ENCODE assay signal across 10 cellular contexts in the genomic region with DNA sequence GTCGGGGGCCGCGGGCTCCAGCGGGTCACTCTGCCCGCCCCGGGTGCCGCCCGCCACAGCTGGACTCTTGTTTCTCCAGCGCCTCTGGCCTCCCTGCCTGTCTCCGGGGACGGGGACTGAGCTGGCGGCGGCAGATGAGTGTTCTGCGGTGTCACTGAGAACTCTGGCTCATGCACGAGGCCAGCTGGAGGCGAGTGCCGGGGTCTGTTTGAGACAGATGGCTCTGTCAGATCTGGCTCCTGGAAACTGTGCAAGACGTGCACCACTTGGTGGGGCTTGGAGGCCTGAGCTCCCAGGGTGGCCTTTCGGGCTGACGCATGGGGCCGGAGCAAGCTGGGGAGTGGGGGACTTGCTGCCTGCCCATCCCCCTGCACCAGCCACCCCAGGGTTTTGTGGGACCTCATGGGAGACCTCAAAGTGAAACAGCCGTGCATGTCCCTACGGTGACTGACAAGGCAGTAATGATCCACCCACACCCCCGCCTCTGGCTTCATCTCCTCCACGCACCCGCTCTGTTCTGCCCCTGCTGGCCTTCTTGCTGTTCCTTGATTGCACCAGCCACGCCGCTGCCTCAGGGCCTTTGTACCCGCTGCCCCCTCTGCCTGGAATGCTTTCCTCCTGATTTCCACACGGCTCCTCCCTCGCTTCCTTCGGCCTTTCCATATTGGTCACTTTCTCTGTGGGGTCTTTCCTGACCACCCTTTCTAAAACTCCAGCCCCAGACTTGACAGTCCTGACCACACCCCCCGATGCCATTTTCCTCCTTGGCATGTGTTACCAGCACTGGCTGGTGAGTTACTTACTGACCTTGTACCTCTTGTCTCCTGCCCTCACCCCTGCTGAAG.
DNase-seq lines count a peak whose midpoint lies in the region; ATAC-seq and TF ChIP-seq lines count a peak whose summit lies in the region.
"Had no signal": no experiment of that assay in that cellular context is flagged by ENCODE, and none has a peak within 500 bp of the region (broad histone marks: within the 10 kb centered on the region; RNA-seq: fewer than 3 reads in every experiment).

No MANE protein-coding gene starts in this region.

- peaks cover 37% of the 10 kb centered on the region for H3K4me1 ChIP-seq in left ventricle myocardium inferior
- H3K4me1 ChIP-seq in gastrocnemius medialis: peaks cover 21% of the 10 kb centered on the region in 2 donors

- TF ChIP-seq CTCF in WI38 (IDR thresholded peaks at IDR 0.05; ENCODE audit: low read depth, low read length) (no peak), left ventricle myocardium inferior (IDR thresholded peaks at IDR 0.05; ENCODE audit: borderline replicate concordance) (no peak), gastrocnemius medialis (IDR thresholded peaks at IDR 0.05 in 4 of 5, conservative IDR thresholded peaks at IDR 0.05 in 1 of 5) (no peak)

- TF ChIP-seq POLR2A in gastrocnemius medialis (IDR thresholded peaks at IDR 0.05): peak in 1 of 2 donors; percentile 35

- H3K4me3 ChIP-seq in WI38 (ENCODE audit: low read depth, low read length) (0 out of 2 replicates have a peak overlapping the region, but pooled peaks have one; percentile 30), left ventricle myocardium inferior (peak overlapping the region; percentile 29), gastrocnemius medialis (peak overlapping the region; percentile 25 to 37 (median 31))

- H3K27ac ChIP-seq in left ventricle myocardium inferior (replicated peaks) (peak overlapping the region; percentile 64), gastrocnemius medialis (peak overlapping the region; percentile 78 to 91 (median 82))

- peak; percentile 45 to 51 for ATAC-seq in gastrocnemius medialis

- H3K36me3 ChIP-seq in left ventricle myocardium inferior: no peaks in the 10 kb centered on the region
- H3K36me3 ChIP-seq in gastrocnemius medialis: no peaks in the 10 kb centered on the region

- H3K9me3 ChIP-seq in left ventricle myocardium inferior (replicated peaks) (no peaks in the 10 kb centered on the region), gastrocnemius medialis (no peaks in the 10 kb centered on the region)

- intact Hi-C loops in left ventricle myocardium inferior (cut with micrococcal nuclease) (no loop called here), gastrocnemius medialis (cut with DNase I; ENCODE audit: low total_unique reads) (loop anchor here (2.0 to 10.0 kb wide), 6 partner anchors 24 to 325 kb away; a partner anchor contains a TSS)

- in situ Hi-C loops in gastrocnemius medialis (cut with MboI; ENCODE audit: low sequenced_read_pairs in 4 of 4): no loop called here

- H3K27me3 ChIP-seq in left ventricle myocardium inferior (ENCODE audit: low read depth) (no peaks in the 10 kb centered on the region), gastrocnemius medialis (no peaks in the 10 kb centered on the region)

- DNase-seq in DMS 273 treated with DMSO at 0.1 percent for 48 hours (lab: John Stamatoyannopoulos, UW) (peak; percentile 89), left ventricle myocardium inferior (peak; percentile 52), gastrocnemius medialis (peak; percentile 49 to 78), CD1c-positive myeloid dendritic cell (ENCODE audit: extremely low spot score) (no peak), DMS153 treated with DMSO at 0.1 percent for 48 hours (lab: John Stamatoyannopoulos, UW; ENCODE audit: unreplicated experiment) (no peak)
- no peak for DNase-seq in stimulated activated CD4-positive, alpha-beta T cell treated with anti-CD3 and anti-CD28 coated beads, Interleukin-4, amount 100 ng/mL, for 1 hour
- DNase-seq in stimulated activated naive CD4-positive, alpha-beta T cell (lab: John Stamatoyannopoulos, UW): no peak
- DNase-seq: activated T-cell treated with anti-CD3 and anti-CD28 coated beads, Interleukin-2, amount 50 U/mL, for 48 hours; GDM1 had no signal

Comparison
In these comparisons a context has a peak if more than half of its experiments do, and no peak if none do; other contexts are left out.
1. DNase-seq: peak in DMS 273 treated with DMSO at 0.1 percent for 48 hours (single experiment), left ventricle myocardium inferior (single experiment) and gastrocnemius medialis (2 of 2); none in CD1c-positive myeloid dendritic cell (single experiment), stimulated activated CD4-positive, alpha-beta T cell treated with anti-CD3 and anti-CD28 coated beads, Interleukin-4, amount 100 ng/mL, for 1 hour (single experiment), DMS153 treated with DMSO at 0.1 percent for 48 hours (single experiment) and stimulated activated naive CD4-positive, alpha-beta T cell (0 of 6).
2. Peak in every context shown above with its lines, with median percentiles within 50 percentile points of each other: H3K4me3 ChIP-seq.